In the genomic region with DNA sequence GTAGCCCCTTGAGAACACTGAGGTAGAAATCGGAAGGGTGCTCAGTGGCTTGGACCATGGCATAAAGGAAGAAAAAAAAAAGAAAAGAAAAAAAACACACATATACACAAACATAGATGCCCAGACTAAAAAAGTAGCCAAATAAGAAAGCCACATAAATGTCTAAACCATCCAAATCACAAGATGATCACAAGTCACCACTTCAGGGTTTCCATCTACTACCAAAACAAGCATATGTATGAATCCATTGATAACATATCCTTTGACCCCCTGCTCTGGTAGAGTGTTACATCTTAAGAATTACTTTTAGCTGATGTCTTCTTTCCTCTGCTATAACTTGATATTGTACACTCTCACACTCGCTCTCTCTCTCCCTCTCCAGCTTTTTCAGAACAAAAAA, we compare ENCODE assay signal across 15 cellular contexts.
DNase-seq lines count a peak whose midpoint lies in the region; ATAC-seq and TF ChIP-seq lines count a peak whose summit lies in the region.
"Had no signal": no experiment of that assay in that cellular context is flagged by ENCODE, and none has a peak within 500 bp of the region (broad histone marks: within the 10 kb centered on the region; RNA-seq: fewer than 3 reads in every experiment).

No MANE protein-coding gene starts in this region.

- DNase-seq in foreskin melanocyte, result peak; percentile 53
- DNase-seq in osteocyte (ENCODE audit: extremely low spot score, unreplicated experiment), result no peak
- DNase-seq in G401 (ENCODE audit: low spot score), result no peak
- DNase-seq: C1 segment of cervical spinal cord; Calu3; CD4-positive, alpha-beta memory T cell; COR-L47; DMS53; DMS79 treated with DMSO at 0.1 percent for 48 hours; GM23248; H7; HCEC 1CT had no signal

- H3K4me3 ChIP-seq in urinary bladder (ENCODE audit: low read depth, low read length), result no peak overlapping the region
- H3K4me3 ChIP-seq: GM23248 had no signal

- 83% methylated on average over 2 of the region's 2 CpGs for WGBS in urinary bladder

- H3K9me3 Mint-ChIP-seq in osteocyte (ENCODE audit: unreplicated experiment), result peaks cover 6% of the 10 kb centered on the region

- peaks cover 2% of the 10 kb centered on the region for H3K36me3 Mint-ChIP-seq in osteocyte (ENCODE audit: unreplicated experiment)
- H3K36me3 Mint-ChIP-seq: CD4-positive, alpha-beta memory T cell had no signal

- in situ Hi-C loops in G401 (cut with HindIII; ENCODE audit: low sequenced_read_pairs), result no loop called here

- no peak overlapping the region for H3K4me3 Mint-ChIP-seq in osteocyte (ENCODE audit: unreplicated experiment)
- H3K4me3 Mint-ChIP-seq: CD4-positive, alpha-beta memory T cell had no signal

- H3K27me3 Mint-ChIP-seq in osteocyte (ENCODE audit: unreplicated experiment), result no peaks in the 10 kb centered on the region

- no peaks in the 10 kb centered on the region for H3K36me3 ChIP-seq in urinary bladder (ENCODE audit: insufficient read depth)

- peak overlapping the region; percentile 56 for H3K27ac ChIP-seq in urinary bladder (ENCODE audit: low read depth)
- H3K27ac ChIP-seq: GM23248 had no signal

- peaks cover 61% of the 10 kb centered on the region for H3K4me1 Mint-ChIP-seq in osteocyte (ENCODE audit: unreplicated experiment)
- H3K4me1 Mint-ChIP-seq: CD4-positive, alpha-beta memory T cell had no signal

- no peak for TF ChIP-seq CTCF in osteocyte (IDR thresholded peaks at IDR 0.05)

- peak overlapping the region; percentile 85 for H3K27ac Mint-ChIP-seq in osteocyte (ENCODE audit: unreplicated experiment)
- H3K27ac Mint-ChIP-seq: CD4-positive, alpha-beta memory T cell had no signal

- H3K4me1 ChIP-seq in urinary bladder (ENCODE audit: insufficient read depth), result no peaks in the 10 kb centered on the region

- ATAC-seq in HG03159 (IDR thresholded peaks at IDR 0.05; ENCODE audit: unreplicated experiment) (no peak), GM21717 (IDR thresholded peaks at IDR 0.05; ENCODE audit: unreplicated experiment) (no peak)
